Comparison of ENCODE assay signal across 22 cellular contexts in genomic region chr13:34013061-34013460, GRCh38.
A peak's percentile ranks its signal among the peaks of the same experiment; 100 is the strongest.
DNase-seq lines count a peak whose midpoint lies in the region; ATAC-seq, FAIRE-seq and TF ChIP-seq lines count a peak whose summit lies in the region.
"Had no signal": no experiment of that assay in that cellular context is flagged by ENCODE, and none has a peak within 500 bp of the region (broad histone marks: within the 10 kb centered on the region; RNA-seq: fewer than 3 reads in every experiment).

No MANE protein-coding gene starts in this region.

- no peak for TF ChIP-seq EP300 in HepG2 (IDR thresholded peaks at IDR 0.05; ENCODE audit: low read depth in 2 of 2, low read length in 2 of 2)
- TF ChIP-seq EP300 in HepG2 (CRISPR knock-in tag; IDR thresholded peaks at IDR 0.05; ENCODE audit: borderline replicate concordance), result no peak

- POLR2A ChIA-PET in HepG2 (lab: Yijun Ruan, JAX), result interaction anchor here (1.8 to 2.5 kb wide), 2 partner anchors 24 to 76 kb away, joined by 7 to 20 read pairs; no protein-coding TSS in a partner anchor

- H3F3A ChIP-seq in neural progenitor cell (ENCODE audit: low read depth), result no peaks in the 10 kb centered on the region

- no peak for FAIRE-seq in HepG2 (lab: Jason Lieb, UNC)
- FAIRE-seq: A549, D721Med, G401.6, GM12891, GM18507 had no signal

- H3K9me3 ChIP-seq in HepG2 (ENCODE audit: low read length) (no peaks in the 10 kb centered on the region), right lobe of liver (no peaks in the 10 kb centered on the region), neural progenitor cell (ENCODE audit: low read depth) (no peaks in the 10 kb centered on the region)
- H3K9me3 ChIP-seq: A549; BLaER1 treated with 17β-estradiol and CSF1 and Interleukin-3, amounts not matched to agents 10 nM and 100 nM; Caco-2 had no signal

- TF ChIP-seq RAD21 in HepG2 (CRISPR knock-in tag; IDR thresholded peaks at IDR 0.05), result no peak

- H3K27me3 ChIP-seq in HepG2 (ENCODE audit: control insufficient read depth in 1 of 2, insufficient read depth in 2 of 2, low read length in 2 of 2), result no peaks in the 10 kb centered on the region
- no peaks in the 10 kb centered on the region for H3K27me3 ChIP-seq in right lobe of liver
- H3K27me3 ChIP-seq in neural progenitor cell, result no peaks in the 10 kb centered on the region
- H3K27me3 ChIP-seq: BLaER1 treated with 17β-estradiol and CSF1 and Interleukin-3, amounts not matched to agents 10 nM and 100 nM had no signal

- H3K36me3 Mint-ChIP-seq in neural progenitor cell, result no peaks in the 10 kb centered on the region
- H3K36me3 Mint-ChIP-seq: CD8-positive, alpha-beta T cell had no signal

- H3K4me3 ChIP-seq in HepG2 (replicated peaks in 1 of 3; ENCODE audit: insufficient read depth in 1 of 3, low read depth in 2 of 3, low read length in 3 of 3) (no peak overlapping the region), right lobe of liver (no peak overlapping the region), neural progenitor cell (no peak overlapping the region)
- H3K4me3 ChIP-seq: A549; BLaER1 treated with 17β-estradiol and CSF1 and Interleukin-3, amounts not matched to agents 10 nM and 100 nM had no signal

- TF ChIP-seq POLR2A in HepG2 (IDR thresholded peaks at IDR 0.05; ENCODE audit: insufficient read depth in 1 of 2, low read depth in 2 of 2, low read length in 2 of 2) (no peak), right lobe of liver (IDR thresholded peaks at IDR 0.05) (no peak)

- CTCF ChIA-PET in HepG2 (lab: Yijun Ruan, JAX; ENCODE audit: low intra/inter-chr PET ratio, low total read pairs), result no interaction called here

- H3K27me3 Mint-ChIP-seq in neural progenitor cell (ENCODE audit: insufficient read depth, low read depth), result peaks cover 2% of the 10 kb centered on the region
- H3K27me3 Mint-ChIP-seq: CD4-positive, alpha-beta T cell had no signal

- ATAC-seq in HepG2 (no peak), right lobe of liver (no peak)
- ATAC-seq: A549; CD8-positive, alpha-beta T cell had no signal

- H3K79me2 ChIP-seq in HepG2 (ENCODE audit: insufficient read depth, low read length) (no peaks in the 10 kb centered on the region), neural progenitor cell (ENCODE audit: low read depth) (no peaks in the 10 kb centered on the region)

- H3K4me2 ChIP-seq in HepG2 (ENCODE audit: low read depth, low read length) (no peak overlapping the region), neural progenitor cell (no peak overlapping the region)
- H3K4me2 ChIP-seq: BLaER1 treated with 17β-estradiol and CSF1 and Interleukin-3, amounts not matched to agents 10 nM and 100 nM had no signal

- WGBS in HepG2 (ENCODE audit: low lambda C conversion rate), result 95% methylated on average over 6 of the region's 6 CpGs
- 92% methylated on average over 6 of the region's 6 CpGs for WGBS in right lobe of liver (ENCODE audit: insufficient coverage, low coverage, low lambda C conversion rate, missing lambda C conversion rate)

- BruUV-seq in HepG2 (replicated peaks; lab: Mats Ljungman, UMichigan), result no TSS peak

- H3K9me3 Mint-ChIP-seq in neural progenitor cell, result no peaks in the 10 kb centered on the region
- H3K9me3 Mint-ChIP-seq: CD4-positive, alpha-beta T cell; CD8-positive, alpha-beta T cell had no signal

- H3K36me3 ChIP-seq in HepG2 (replicated peaks in 1 of 2; ENCODE audit: control insufficient read depth in 1 of 2, insufficient read depth in 2 of 2, low read length in 2 of 2) (no peaks in the 10 kb centered on the region), right lobe of liver (no peaks in the 10 kb centered on the region), neural progenitor cell (no peaks in the 10 kb centered on the region)
- H3K36me3 ChIP-seq: BLaER1 treated with 17β-estradiol and CSF1 and Interleukin-3, amounts not matched to agents 10 nM and 100 nM had no signal

- peaks cover 62% of the 10 kb centered on the region for H3K4me1 ChIP-seq in HepG2 (ENCODE audit: insufficient read depth, low read length)
- no peaks in the 10 kb centered on the region for H3K4me1 ChIP-seq in right lobe of liver
- no peaks in the 10 kb centered on the region for H3K4me1 ChIP-seq in neural progenitor cell
- H3K4me1 ChIP-seq: BLaER1 treated with 17β-estradiol and CSF1 and Interleukin-3, amounts not matched to agents 10 nM and 100 nM had no signal

- peak; percentile 44 for DNase-seq in NCI-H1092 treated with DMSO at 0.1 percent for 48 hours (lab: John Stamatoyannopoulos, UW)
- DNase-seq in NCI-H1092 (lab: John Stamatoyannopoulos, UW), result no peak
- DNase-seq in HepG2 (ENCODE audit: low spot score), result no peak
- DNase-seq in right lobe of liver, result no peak
- no peak for DNase-seq in neural progenitor cell (ENCODE audit: low spot score)
- DNase-seq in LoVo (ENCODE audit: low spot score), result no peak
- DNase-seq: AML-193; Caco-2; Calu3; CD4-positive, alpha-beta T cell; CD8-positive, alpha-beta T cell; DMS79 treated with DMSO at 0.1 percent for 48 hours; GF-D8 had no signal

- H3K27ac Mint-ChIP-seq in neural progenitor cell, result peak overlapping the region; percentile 33
- H3K27ac Mint-ChIP-seq: B cell; CD4-positive, alpha-beta T cell; CD8-positive, alpha-beta T cell had no signal

- H4K20me1 ChIP-seq in HepG2 (ENCODE audit: insufficient read depth, low read length) (no peaks in the 10 kb centered on the region), neural progenitor cell (ENCODE audit: low read depth) (no peaks in the 10 kb centered on the region)
- H4K20me1 ChIP-seq: BLaER1 treated with 17β-estradiol and CSF1 and Interleukin-3, amounts not matched to agents 10 nM and 100 nM had no signal

- H3K4me3 Mint-ChIP-seq in neural progenitor cell, result no peak overlapping the region
- H3K4me3 Mint-ChIP-seq: B cell; CD4-positive, alpha-beta T cell; CD8-positive, alpha-beta T cell had no signal

- H3K9ac ChIP-seq in HepG2 (ENCODE audit: insufficient read depth, low read depth, low read length), result no peak overlapping the region
- no peak overlapping the region for H3K9ac ChIP-seq in neural progenitor cell
- H3K9ac ChIP-seq: BLaER1 treated with 17β-estradiol and CSF1 and Interleukin-3, amounts not matched to agents 10 nM and 100 nM had no signal

- H2AFZ ChIP-seq in HepG2 (ENCODE audit: low read length), result no peak overlapping the region
- H2AFZ ChIP-seq in neural progenitor cell (replicated peaks), result no peak overlapping the region

- in situ Hi-C loops in HepG2 (cut with HindIII; ENCODE audit: extremely low pct_ligation_motif_present, low pct_unique_long_range_greater_than_20kb), result no loop called here

- H3K27ac ChIP-seq in HepG2 (ENCODE audit: extremely low read length, insufficient read depth, low read length), result peak overlapping the region; percentile 84
- no peak overlapping the region for H3K27ac ChIP-seq in right lobe of liver
- no peak overlapping the region for H3K27ac ChIP-seq in neural progenitor cell
- H3K27ac ChIP-seq: 22Rv1; BLaER1 treated with 17β-estradiol and CSF1 and Interleukin-3, amounts not matched to agents 10 nM and 100 nM; C4-2B had no signal

- peaks cover 2% of the 10 kb centered on the region for H3K4me1 Mint-ChIP-seq in neural progenitor cell
- H3K4me1 Mint-ChIP-seq: B cell had no signal

- intact Hi-C loops in HepG2 (cut with micrococcal nuclease; ENCODE audit: unreplicated experiment), result loop anchor here (5.0 kb wide), 1 partner anchor 76 kb away; no protein-coding TSS in a partner anchor
- intact Hi-C loops in right lobe of liver (cut with DNase I), result no loop called here

- no peak for TF ChIP-seq CTCF in HepG2 (CRISPR knock-in tag; IDR thresholded peaks at IDR 0.05)
- no peak for TF ChIP-seq CTCF in right lobe of liver (IDR thresholded peaks at IDR 0.05)
- no peak for TF ChIP-seq CTCF in neural progenitor cell (IDR thresholded peaks at IDR 0.05)

TF ChIP-seq in HepG2, 621 proteins besides CTCF, POLR2A, EP300 and RAD21:
- no peak for TF ChIP-seq ZSCAN20 (CRISPR knock-in tag; IDR thresholded peaks at IDR 0.05; ENCODE audit: borderline replicate concordance)
- no peak for TF ChIP-seq POLR2AphosphoS5 (IDR thresholded peaks at IDR 0.05; ENCODE audit: low read depth, low read length)
- TF ChIP-seq, protein P1, sequence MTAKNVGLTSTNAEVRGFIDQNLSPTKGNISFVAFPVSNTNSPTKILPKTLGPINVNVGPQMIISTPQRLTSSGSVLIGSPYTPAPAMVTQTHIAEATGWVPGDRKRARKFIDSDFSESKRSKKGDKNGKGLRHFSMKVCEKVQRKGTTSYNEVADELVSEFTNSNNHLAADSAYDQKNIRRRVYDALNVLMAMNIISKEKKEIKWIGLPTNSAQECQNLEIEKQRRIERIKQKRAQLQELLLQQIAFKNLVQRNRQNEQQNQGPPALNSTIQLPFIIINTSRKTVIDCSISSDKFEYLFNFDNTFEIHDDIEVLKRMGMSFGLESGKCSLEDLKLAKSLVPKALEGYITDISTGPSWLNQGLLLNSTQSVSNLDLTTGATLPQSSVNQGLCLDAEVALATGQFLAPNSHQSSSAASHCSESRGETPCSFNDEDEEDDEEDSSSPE (CRISPR knock-in tag; IDR thresholded peaks at IDR 0.05), result no peak
- TF ChIP-seq, protein P2, sequence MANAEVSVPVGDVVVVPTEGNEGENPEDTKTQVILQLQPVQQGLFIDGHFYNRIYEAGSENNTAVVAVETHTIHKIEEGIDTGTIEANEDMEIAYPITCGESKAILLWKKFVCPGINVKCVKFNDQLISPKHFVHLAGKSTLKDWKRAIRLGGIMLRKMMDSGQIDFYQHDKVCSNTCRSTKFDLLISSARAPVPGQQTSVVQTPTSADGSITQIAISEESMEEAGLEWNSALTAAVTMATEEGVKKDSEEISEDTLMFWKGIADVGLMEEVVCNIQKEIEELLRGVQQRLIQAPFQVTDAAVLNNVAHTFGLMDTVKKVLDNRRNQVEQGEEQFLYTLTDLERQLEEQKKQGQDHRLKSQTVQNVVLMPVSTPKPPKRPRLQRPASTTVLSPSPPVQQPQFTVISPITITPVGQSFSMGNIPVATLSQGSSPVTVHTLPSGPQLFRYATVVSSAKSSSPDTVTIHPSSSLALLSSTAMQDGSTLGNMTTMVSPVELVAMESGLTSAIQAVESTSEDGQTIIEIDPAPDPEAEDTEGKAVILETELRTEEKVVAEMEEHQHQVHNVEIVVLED (CRISPR knock-in tag; IDR thresholded peaks at IDR 0.05; ENCODE audit: borderline replicate concordance), result no peak
- no peak for TF ChIP-seq ZKSCAN5 (CRISPR knock-in tag; IDR thresholded peaks at IDR 0.05)
- no peak for TF ChIP-seq TSC22D2 (CRISPR knock-in tag; IDR thresholded peaks at IDR 0.05; ENCODE audit: borderline replicate concordance)
- no peak for TF ChIP-seq ZNF777 (CRISPR knock-in tag; IDR thresholded peaks at IDR 0.05)
- no peak for TF ChIP-seq ZNF83 (CRISPR knock-in tag; IDR thresholded peaks at IDR 0.05; ENCODE audit: borderline replicate concordance)
- no peak for TF ChIP-seq ZIK1 (CRISPR knock-in tag; IDR thresholded peaks at IDR 0.05; ENCODE audit: borderline replicate concordance, low read depth)
